2 cellular contexts compared by ENCODE assay signal in genomic region chr3:50236484-50237132, GRCh38.
TF ChIP-seq lines count a peak whose summit lies in the region.

No MANE protein-coding gene starts in this region.

TF ChIP-seq in SK-N-SH, 30 proteins besides CTCF, POLR2A, EP300 and RAD21 (continued from another document):
- no peak for TF ChIP-seq JUND (IDR thresholded peaks at IDR 0.05)
- no peak for TF ChIP-seq GATA2 (CRISPR knock-in tag; IDR thresholded peaks at IDR 0.05)
- TF ChIP-seq ZBTB33 (IDR thresholded peaks at IDR 0.05; ENCODE audit: borderline replicate concordance, low read depth) = no peak
- no peak for TF ChIP-seq FOXJ3 (CRISPR knock-in tag; IDR thresholded peaks at IDR 0.05)
- no peak for TF ChIP-seq POLR2AphosphoS5 (IDR thresholded peaks at IDR 0.05; ENCODE audit: low read depth, low read length)

TF ChIP-seq in SK-N-SH treated with all-trans-retinoic acid at 6 μM for 48 hours, 23 proteins besides CTCF, POLR2A, EP300 and RAD21 (continued from another document):
- TF ChIP-seq POU6F1 (CRISPR knock-in tag; IDR thresholded peaks at IDR 0.05; ENCODE audit: borderline replicate concordance, low read depth) (no peak), ZNF8 (CRISPR knock-in tag; IDR thresholded peaks at IDR 0.05) (no peak), ZC3H10 (CRISPR knock-in tag; IDR thresholded peaks at IDR 0.05) (no peak), PATZ1 (CRISPR knock-in tag; IDR thresholded peaks at IDR 0.05; ENCODE audit: borderline replicate concordance) (no peak), ARNTL (CRISPR knock-in tag; IDR thresholded peaks at IDR 0.05; ENCODE audit: borderline replicate concordance, low read depth) (no peak), BACH2 (CRISPR knock-in tag; IDR thresholded peaks at IDR 0.05; ENCODE audit: borderline replicate concordance) (no peak), TCF4 (CRISPR knock-in tag; IDR thresholded peaks at IDR 0.05; ENCODE audit: borderline replicate concordance) (no peak), RARB (CRISPR knock-in tag; IDR thresholded peaks at IDR 0.05) (no peak), GLIS3 (CRISPR knock-in tag; IDR thresholded peaks at IDR 0.05) (no peak), ZNF70 (CRISPR knock-in tag; IDR thresholded peaks at IDR 0.05) (no peak), ZNF565 (CRISPR knock-in tag; conservative IDR thresholded peaks at IDR 0.05; ENCODE audit: low read depth) (no peak), TSHZ2 (CRISPR knock-in tag; IDR thresholded peaks at IDR 0.05) (no peak), CSRNP3 (CRISPR knock-in tag; IDR thresholded peaks at IDR 0.05) (no peak)
